ENCODE assay signal across 14 cellular contexts in the genomic region with DNA sequence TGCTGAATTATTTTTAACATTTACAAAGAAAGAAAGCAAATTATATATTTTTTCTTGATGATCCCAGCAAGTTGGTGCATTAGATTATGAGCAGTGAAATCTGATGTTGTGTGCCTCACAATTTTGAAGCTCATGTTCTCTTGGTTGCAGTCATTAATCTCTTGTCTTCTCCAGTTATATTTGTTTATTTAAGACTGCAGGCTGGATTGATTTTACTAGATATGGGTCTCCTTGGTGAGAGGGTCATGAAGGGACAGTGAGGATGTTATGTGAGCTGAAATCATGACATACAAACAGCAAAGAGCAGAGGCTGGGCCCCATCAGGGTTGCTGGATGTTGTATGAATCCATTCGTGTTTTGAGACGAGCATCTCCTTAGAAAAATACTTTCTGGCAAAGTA.
"Had no signal": no experiment of that assay in that cellular context is flagged by ENCODE, and none has a peak within 500 bp of the region (broad histone marks: within the 10 kb centered on the region; RNA-seq: fewer than 3 reads in every experiment).

No MANE protein-coding gene starts in this region.

- ATAC-seq: activated naive CD4-positive, alpha-beta T cell treated with anti-CD3 and anti-CD28 coated beads, Interleukin-2, amount 50 U/mL, for 72 hours; left colon; stimulated activated naive B cell treated with anti-CD40 and anti-IgM and Interleukin-4, amounts not matched to agents 10 μg/mL and 1 μg/mL and 100 μg/mL, for 72 hours had no signal

- H3K27me3 Mint-ChIP-seq: stimulated activated naive B cell treated with anti-CD40 and anti-IgM and Interleukin-4, amounts not matched to agents 10 μg/mL and 1 μg/mL and 100 μg/mL, for 72 hours had no signal

- H3K9me3 Mint-ChIP-seq: activated naive CD4-positive, alpha-beta T cell treated with anti-CD3 and anti-CD28 coated beads, Interleukin-2, amount 50 U/mL, for 72 hours had no signal

- H3K4me1 Mint-ChIP-seq: stimulated activated naive B cell treated with anti-CD40 and anti-IgM and Interleukin-4, amounts not matched to agents 10 μg/mL and 1 μg/mL and 100 μg/mL, for 72 hours had no signal

- H3K27ac Mint-ChIP-seq: activated naive CD4-positive, alpha-beta T cell treated with anti-CD3 and anti-CD28 coated beads, Interleukin-2, amount 50 U/mL, for 72 hours; stimulated activated naive B cell treated with anti-CD40 and anti-IgM and Interleukin-4, amounts not matched to agents 10 μg/mL and 1 μg/mL and 100 μg/mL, for 72 hours had no signal

- DNase-seq: activated CD4-positive, alpha-beta T cell treated with anti-CD3 and anti-CD28 coated beads for 1 hour; activated gamma-delta T cell; effector memory CD4-positive, alpha-beta T cell; esophagus squamous epithelium; foreskin fibroblast; islet precursor cell; left colon; midbrain; occipital lobe; retina; stimulated activated naive B cell treated with anti-CD40 and anti-IgM and Interleukin-4, amounts not matched to agents 10 μg/mL and 1 μg/mL and 100 μg/mL, for 72 hours; T-helper 2 cell; WERI-Rb-1 had no signal

- H3K4me3 Mint-ChIP-seq: stimulated activated naive B cell treated with anti-CD40 and anti-IgM and Interleukin-4, amounts not matched to agents 10 μg/mL and 1 μg/mL and 100 μg/mL, for 72 hours had no signal

- H3K36me3 Mint-ChIP-seq: activated naive CD4-positive, alpha-beta T cell treated with anti-CD3 and anti-CD28 coated beads, Interleukin-2, amount 50 U/mL, for 72 hours; stimulated activated naive B cell treated with anti-CD40 and anti-IgM and Interleukin-4, amounts not matched to agents 10 μg/mL and 1 μg/mL and 100 μg/mL, for 72 hours had no signal
